Comparison of ENCODE assay signal across 22 cellular contexts in genomic region chr6:14716499-14717146, GRCh38.
DNase-seq lines count a peak whose midpoint lies in the region; ATAC-seq lines count a peak whose summit lies in the region.
"Had no signal": no experiment of that assay in that cellular context is flagged by ENCODE, and none has a peak within 500 bp of the region (broad histone marks: within the 10 kb centered on the region; RNA-seq: fewer than 3 reads in every experiment).

No MANE protein-coding gene starts in this region.

- H3K36me3 Mint-ChIP-seq in T-helper 2 cell treated with Interferon-gamma antibody and Interleukin-4, amounts not matched to agents 5 μg/mL and 100 μg/mL, for 36 hours (ENCODE audit: low read depth), result no peaks in the 10 kb centered on the region
- H3K36me3 Mint-ChIP-seq in effector memory CD8-positive, alpha-beta T cell (ENCODE audit: insufficient read depth), result no peaks in the 10 kb centered on the region
- no peaks in the 10 kb centered on the region for H3K36me3 Mint-ChIP-seq in activated naive CD4-positive, alpha-beta T cell treated with anti-CD3 and anti-CD28 coated beads for 36 hours (ENCODE audit: low read depth)

- peaks cover 42% of the 10 kb centered on the region for H3K4me1 Mint-ChIP-seq in T-helper 2 cell treated with Interferon-gamma antibody and Interleukin-4, amounts not matched to agents 5 μg/mL and 100 μg/mL, for 36 hours (ENCODE audit: low read depth)
- H3K4me1 Mint-ChIP-seq in effector memory CD8-positive, alpha-beta T cell (ENCODE audit: low read depth in 2 of 2), result peaks cover 17 to 26% of the 10 kb centered on the region in 2 donors
- peaks cover 34% of the 10 kb centered on the region for H3K4me1 Mint-ChIP-seq in activated naive CD4-positive, alpha-beta T cell treated with anti-CD3 and anti-CD28 coated beads for 36 hours (ENCODE audit: low read depth)

- H3K9me3 ChIP-seq in KOPT-K1 (ENCODE audit: insufficient read depth, low read length, poor library complexity, severe bottlenecking), result no peaks in the 10 kb centered on the region
- H3K9me3 ChIP-seq: BE2C, prostate gland had no signal

- no peak for DNase-seq in T-helper 2 cell treated with Interferon-gamma antibody and Interleukin-4, amounts not matched to agents 5 μg/mL and 100 μg/mL, for 36 hours (ENCODE audit: low spot score)
- no peak for DNase-seq in T-helper 2 cell
- DNase-seq in effector memory CD8-positive, alpha-beta T cell, result no peak
- DNase-seq in stimulated activated CD8-positive, alpha-beta memory T cell treated with anti-CD3 and anti-CD28 coated beads, Interleukin-4, amount 100 ng/mL, for 48 hours, result peak; percentile 22
- DNase-seq in RPMI8226, result no peak
- DNase-seq in activated naive CD4-positive, alpha-beta T cell treated with anti-CD3 and anti-CD28 coated beads for 36 hours, result no peak
- DNase-seq: 8988T; activated CD4-positive, alpha-beta T cell treated with anti-CD3 and anti-CD28 coated beads, Interleukin-2, amount 50 U/mL, for 1 hour; BE2C; effector CD4-positive, alpha-beta T cell; midbrain; NCI-H1436 treated with DMSO at 0.1 percent for 48 hours; NCI-H2171 treated with DMSO at 0.1 percent for 48 hours; stimulated activated naive CD8-positive, alpha-beta T cell treated with anti-CD3 and anti-CD28 coated beads, Interleukin-15, Interleukin-2, amounts not matched to agents 100 U/mL and 50 U/mL, for 24 hours; SW 1271; trophoblast cell had no signal

- no peak for ATAC-seq in effector memory CD8-positive, alpha-beta T cell (replicated peaks)
- no peak for ATAC-seq in HG02981 (IDR thresholded peaks at IDR 0.05; ENCODE audit: unreplicated experiment)
- ATAC-seq: Right ventricle myocardium inferior had no signal

- peak overlapping the region; percentile 11 for H3K4me3 Mint-ChIP-seq in T-helper 2 cell treated with Interferon-gamma antibody and Interleukin-4, amounts not matched to agents 5 μg/mL and 100 μg/mL, for 36 hours
- H3K4me3 Mint-ChIP-seq in effector memory CD8-positive, alpha-beta T cell, result peak overlapping the region; percentile 59 to 62
- H3K4me3 Mint-ChIP-seq in activated naive CD4-positive, alpha-beta T cell treated with anti-CD3 and anti-CD28 coated beads for 36 hours, result no peak overlapping the region
- H3K4me3 Mint-ChIP-seq: neural crest cell had no signal

- H3K27ac Mint-ChIP-seq in T-helper 2 cell treated with Interferon-gamma antibody and Interleukin-4, amounts not matched to agents 5 μg/mL and 100 μg/mL, for 36 hours, result peak overlapping the region; percentile 49
- no peak overlapping the region for H3K27ac Mint-ChIP-seq in effector memory CD8-positive, alpha-beta T cell
- H3K27ac Mint-ChIP-seq in activated naive CD4-positive, alpha-beta T cell treated with anti-CD3 and anti-CD28 coated beads for 36 hours, result no peak overlapping the region
- H3K27ac Mint-ChIP-seq: activated naive CD4-positive, alpha-beta T cell treated with anti-CD3 and anti-CD28 coated beads, Interleukin-2, amount 50 U/mL, for 72 hours had no signal

- H3K27me3 Mint-ChIP-seq in T-helper 2 cell treated with Interferon-gamma antibody and Interleukin-4, amounts not matched to agents 5 μg/mL and 100 μg/mL, for 36 hours (ENCODE audit: low read depth), result no peaks in the 10 kb centered on the region
- H3K27me3 Mint-ChIP-seq in effector memory CD8-positive, alpha-beta T cell, result no peaks in the 10 kb centered on the region
- no peaks in the 10 kb centered on the region for H3K27me3 Mint-ChIP-seq in activated naive CD4-positive, alpha-beta T cell treated with anti-CD3 and anti-CD28 coated beads for 36 hours (ENCODE audit: low read depth)

- CTCF ChIA-PET in activated naive CD4-positive, alpha-beta T cell treated with anti-CD3 and anti-CD28 coated beads for 36 hours (lab: Charles Lee), result interaction anchor here (0.8 to 1.0 kb wide), 2 partner anchors 11 to 54 kb away, joined by 3 read pairs; no protein-coding TSS in a partner anchor

- no peaks in the 10 kb centered on the region for H3K9me3 Mint-ChIP-seq in T-helper 2 cell treated with Interferon-gamma antibody and Interleukin-4, amounts not matched to agents 5 μg/mL and 100 μg/mL, for 36 hours
- H3K9me3 Mint-ChIP-seq in effector memory CD8-positive, alpha-beta T cell, result peaks cover 3 to 7% of the 10 kb centered on the region in 2 donors
- peaks cover 3% of the 10 kb centered on the region for H3K9me3 Mint-ChIP-seq in activated naive CD4-positive, alpha-beta T cell treated with anti-CD3 and anti-CD28 coated beads for 36 hours
- H3K9me3 Mint-ChIP-seq: neural crest cell had no signal

- intact Hi-C loops in activated naive CD4-positive, alpha-beta T cell treated with anti-CD3 and anti-CD28 coated beads for 36 hours (cut with micrococcal nuclease), result no loop called here

- peak overlapping the region; percentile 73 for H3K27ac ChIP-seq in KOPT-K1 (ENCODE audit: low read depth, low read length, poor library complexity, severe bottlenecking)
- H3K27ac ChIP-seq: prostate gland had no signal

- no peaks in the 10 kb centered on the region for H3K36me3 ChIP-seq in KOPT-K1 (ENCODE audit: insufficient read depth, low read length)
- H3K36me3 ChIP-seq: BE2C, prostate gland had no signal
